In genomic region chr6:26362093-26362835, GRCh38 we compare ENCODE assay signal across 1 cellular context.
TF ChIP-seq lines count a peak whose summit lies in the region.

No MANE protein-coding gene starts in this region.

TF ChIP-seq in HepG2, 621 proteins besides CTCF, POLR2A, EP300 and RAD21:
- no peak for TF ChIP-seq SOX6 (IDR thresholded peaks at IDR 0.05)
- 0 out of 2 replicates have a peak, but pooled peaks have one; percentile 13 for TF ChIP-seq SOX6 (CRISPR knock-in tag; IDR thresholded peaks at IDR 0.05)
- 0 out of 2 replicates have a peak, but pooled peaks have one; percentile 16 for TF ChIP-seq IRF2 (CRISPR knock-in tag; IDR thresholded peaks at IDR 0.05)
- no peak for TF ChIP-seq SCMH1 (CRISPR knock-in tag; IDR thresholded peaks at IDR 0.05; ENCODE audit: borderline replicate concordance)
- peak; percentile 62; the same call in 1 of the 2 replicates for TF ChIP-seq HNF4G (IDR thresholded peaks at IDR 0.05; ENCODE audit: borderline replicate concordance, low read depth, low read length)
- TF ChIP-seq HNF4G (CRISPR knock-in tag; IDR thresholded peaks at IDR 0.05; ENCODE audit: borderline replicate concordance, low read depth): no peak
- no peak for TF ChIP-seq STAT6 (CRISPR knock-in tag; IDR thresholded peaks at IDR 0.05; ENCODE audit: borderline replicate concordance)
- TF ChIP-seq PAXIP1 (CRISPR knock-in tag; conservative IDR thresholded peaks at IDR 0.05): peak; percentile 24; the same call in 1 of the 2 replicates
- TF ChIP-seq, protein P1, sequence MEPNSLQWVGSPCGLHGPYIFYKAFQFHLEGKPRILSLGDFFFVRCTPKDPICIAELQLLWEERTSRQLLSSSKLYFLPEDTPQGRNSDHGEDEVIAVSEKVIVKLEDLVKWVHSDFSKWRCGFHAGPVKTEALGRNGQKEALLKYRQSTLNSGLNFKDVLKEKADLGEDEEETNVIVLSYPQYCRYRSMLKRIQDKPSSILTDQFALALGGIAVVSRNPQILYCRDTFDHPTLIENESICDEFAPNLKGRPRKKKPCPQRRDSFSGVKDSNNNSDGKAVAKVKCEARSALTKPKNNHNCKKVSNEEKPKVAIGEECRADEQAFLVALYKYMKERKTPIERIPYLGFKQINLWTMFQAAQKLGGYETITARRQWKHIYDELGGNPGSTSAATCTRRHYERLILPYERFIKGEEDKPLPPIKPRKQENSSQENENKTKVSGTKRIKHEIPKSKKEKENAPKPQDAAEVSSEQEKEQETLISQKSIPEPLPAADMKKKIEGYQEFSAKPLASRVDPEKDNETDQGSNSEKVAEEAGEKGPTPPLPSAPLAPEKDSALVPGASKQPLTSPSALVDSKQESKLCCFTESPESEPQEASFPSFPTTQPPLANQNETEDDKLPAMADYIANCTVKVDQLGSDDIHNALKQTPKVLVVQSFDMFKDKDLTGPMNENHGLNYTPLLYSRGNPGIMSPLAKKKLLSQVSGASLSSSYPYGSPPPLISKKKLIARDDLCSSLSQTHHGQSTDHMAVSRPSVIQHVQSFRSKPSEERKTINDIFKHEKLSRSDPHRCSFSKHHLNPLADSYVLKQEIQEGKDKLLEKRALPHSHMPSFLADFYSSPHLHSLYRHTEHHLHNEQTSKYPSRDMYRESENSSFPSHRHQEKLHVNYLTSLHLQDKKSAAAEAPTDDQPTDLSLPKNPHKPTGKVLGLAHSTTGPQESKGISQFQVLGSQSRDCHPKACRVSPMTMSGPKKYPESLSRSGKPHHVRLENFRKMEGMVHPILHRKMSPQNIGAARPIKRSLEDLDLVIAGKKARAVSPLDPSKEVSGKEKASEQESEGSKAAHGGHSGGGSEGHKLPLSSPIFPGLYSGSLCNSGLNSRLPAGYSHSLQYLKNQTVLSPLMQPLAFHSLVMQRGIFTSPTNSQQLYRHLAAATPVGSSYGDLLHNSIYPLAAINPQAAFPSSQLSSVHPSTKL (CRISPR knock-in tag; IDR thresholded peaks at IDR 0.05): peak; percentile 40; the same call in 1 of the 2 replicates
- TF ChIP-seq ZNF121 (CRISPR knock-in tag; IDR thresholded peaks at IDR 0.05): peak; percentile 95
- TF ChIP-seq HNF4A (CRISPR knock-in tag; IDR thresholded peaks at IDR 0.05): peak; percentile 76
- peak; percentile 39; the same call in 1 of the 2 replicates for TF ChIP-seq TBX2 (CRISPR knock-in tag; IDR thresholded peaks at IDR 0.05; ENCODE audit: borderline replicate concordance)
- no peak for TF ChIP-seq ZNF562 (CRISPR knock-in tag; IDR thresholded peaks at IDR 0.05; ENCODE audit: borderline replicate concordance)
- TF ChIP-seq GLI4 (CRISPR knock-in tag; IDR thresholded peaks at IDR 0.05; ENCODE audit: borderline replicate concordance): no peak
- peak; percentile 6 for TF ChIP-seq ASH2L (IDR thresholded peaks at IDR 0.05; ENCODE audit: insufficient read length, low read depth, low read length)
- 0 out of 2 replicates have a peak, but pooled peaks have one; percentile 35 for TF ChIP-seq SNAPC4 (CRISPR knock-in tag; IDR thresholded peaks at IDR 0.05)
- peak; percentile 11; the same call in 1 of the 2 replicates for TF ChIP-seq ZFX (CRISPR knock-in tag; IDR thresholded peaks at IDR 0.05; ENCODE audit: low read depth)
- TF ChIP-seq ZSCAN31 (CRISPR knock-in tag; IDR thresholded peaks at IDR 0.05; ENCODE audit: low read depth): 0 out of 2 replicates have a peak, but pooled peaks have one; percentile 29
- 0 out of 2 replicates have a peak, but pooled peaks have one; percentile 8 for TF ChIP-seq ELF3 (CRISPR knock-in tag; IDR thresholded peaks at IDR 0.05)
- 0 out of 2 replicates have a peak, but pooled peaks have one; percentile 55 for TF ChIP-seq ZNF414 (CRISPR knock-in tag; IDR thresholded peaks at IDR 0.05)
- no peak for TF ChIP-seq ZNF383 (CRISPR knock-in tag; IDR thresholded peaks at IDR 0.05; ENCODE audit: borderline replicate concordance)
- no peak for TF ChIP-seq ATRX (CRISPR knock-in tag; IDR thresholded peaks at IDR 0.05; ENCODE audit: borderline replicate concordance)
- 0 out of 2 replicates have a peak, but pooled peaks have one; percentile 12 for TF ChIP-seq ZSCAN29 (CRISPR knock-in tag; conservative IDR thresholded peaks at IDR 0.05)
- no peak for TF ChIP-seq GLMP (CRISPR knock-in tag; IDR thresholded peaks at IDR 0.05; ENCODE audit: borderline replicate concordance)
- 0 out of 2 replicates have a peak, but pooled peaks have one; percentile 30 for TF ChIP-seq ZMAT3 (CRISPR knock-in tag; conservative IDR thresholded peaks at IDR 0.05)
- peak; percentile 58; the same call in 1 of the 2 replicates for TF ChIP-seq ZNF501 (CRISPR knock-in tag; IDR thresholded peaks at IDR 0.05)
- no peak for TF ChIP-seq RFX1 (IDR thresholded peaks at IDR 0.05)
- no peak for TF ChIP-seq ZNF652 (CRISPR knock-in tag; IDR thresholded peaks at IDR 0.05; ENCODE audit: borderline replicate concordance, low read depth)
- peak; percentile 25; the same call in 1 of the 2 replicates for TF ChIP-seq MYPOP (CRISPR knock-in tag; IDR thresholded peaks at IDR 0.05)
- 0 out of 2 replicates have a peak, but pooled peaks have one; percentile 26 for TF ChIP-seq GATAD2A (CRISPR knock-in tag; IDR thresholded peaks at IDR 0.05)
- TF ChIP-seq ZNF607 (CRISPR knock-in tag; IDR thresholded peaks at IDR 0.05; ENCODE audit: borderline replicate concordance): 0 out of 2 replicates have a peak, but pooled peaks have one; percentile 9
- TF ChIP-seq ZNF614 (CRISPR knock-in tag; IDR thresholded peaks at IDR 0.05; ENCODE audit: borderline replicate concordance): 0 out of 2 replicates have a peak, but pooled peaks have one; percentile 17
- TF ChIP-seq ZNF605 (CRISPR knock-in tag; IDR thresholded peaks at IDR 0.05): 0 out of 2 replicates have a peak, but pooled peaks have one; percentile 9
- TF ChIP-seq POLR2AphosphoS5 (IDR thresholded peaks at IDR 0.05; ENCODE audit: low read depth, low read length): peak; percentile 32; the same call in 1 of the 2 replicates
